15 cellular contexts compared by ENCODE assay signal in genomic region chr18:68520406-68521075, GRCh38.
A peak's percentile ranks its signal among the peaks of the same experiment; 100 is the strongest.
DNase-seq lines count a peak whose midpoint lies in the region; ATAC-seq and TF ChIP-seq lines count a peak whose summit lies in the region.
"Had no signal": no experiment of that assay in that cellular context is flagged by ENCODE, and none has a peak within 500 bp of the region (broad histone marks: within the 10 kb centered on the region; RNA-seq: fewer than 3 reads in every experiment).

No MANE protein-coding gene starts in this region.

- H3K4me3 Mint-ChIP-seq in type B pancreatic cell, result no peak overlapping the region
- H3K4me3 Mint-ChIP-seq: naive thymus-derived CD4-positive, alpha-beta T cell; stimulated activated naive CD8-positive, alpha-beta T cell treated with anti-CD3 and anti-CD28 coated beads, Interleukin-15, amount 100 ng/mL, for 72 hours had no signal

- peaks cover 15% of the 10 kb centered on the region for H3K4me1 ChIP-seq in osteoblast (ENCODE audit: insufficient read depth, low read length)

- no peaks in the 10 kb centered on the region for H3K9me3 Mint-ChIP-seq in type B pancreatic cell
- H3K9me3 Mint-ChIP-seq: stimulated activated naive CD8-positive, alpha-beta T cell treated with anti-CD3 and anti-CD28 coated beads, Interleukin-15, amount 100 ng/mL, for 72 hours had no signal

- in situ Hi-C loops in astrocyte of the cerebellum (cut with HindIII; ENCODE audit: low sequenced_read_pairs), result no loop called here

- peak; percentile 74 for ATAC-seq in GM18511 (IDR thresholded peaks at IDR 0.05; ENCODE audit: unreplicated experiment)
- ATAC-seq in HG02973 (IDR thresholded peaks at IDR 0.05; ENCODE audit: unreplicated experiment), result peak; percentile 60
- ATAC-seq in GM21723 (IDR thresholded peaks at IDR 0.05; ENCODE audit: unreplicated experiment), result no peak
- ATAC-seq: naive thymus-derived CD4-positive, alpha-beta T cell; stimulated activated naive CD8-positive, alpha-beta T cell treated with anti-CD3 and anti-CD28 coated beads, Interleukin-15, amount 100 ng/mL, for 72 hours had no signal

- POLR2A ChIA-PET in RWPE1 (lab: Yijun Ruan, JAX; ENCODE audit: low non-redundant PET), result no interaction called here

- H3K27ac ChIP-seq in osteoblast (ENCODE audit: low read depth, low read length) (no peak overlapping the region), RWPE1 (no peak overlapping the region)

- H3K36me3 ChIP-seq in osteoblast (ENCODE audit: insufficient read depth, low read length), result no peaks in the 10 kb centered on the region

- no peaks in the 10 kb centered on the region for H4K20me1 ChIP-seq in osteoblast (ENCODE audit: insufficient read depth, low read length)

- CTCF ChIA-PET in RWPE1 (lab: Yijun Ruan, JAX), result no interaction called here

- H3K27ac Mint-ChIP-seq in type B pancreatic cell, result no peak overlapping the region
- H3K27ac Mint-ChIP-seq: naive thymus-derived CD4-positive, alpha-beta T cell; stimulated activated naive CD8-positive, alpha-beta T cell treated with anti-CD3 and anti-CD28 coated beads, Interleukin-15, amount 100 ng/mL, for 72 hours had no signal

- H3K9me3 ChIP-seq in osteoblast (ENCODE audit: low read depth, low read length), result no peaks in the 10 kb centered on the region

- H3K27me3 Mint-ChIP-seq in type B pancreatic cell, result no peaks in the 10 kb centered on the region

- no peaks in the 10 kb centered on the region for H3K27me3 ChIP-seq in osteoblast (ENCODE audit: insufficient read depth, low read length)

- H3K4me3 ChIP-seq in astrocyte of the cerebellum (ENCODE audit: low read depth, low read length) (no peak overlapping the region), osteoblast (ENCODE audit: insufficient read depth, low read length) (no peak overlapping the region)

- H3K4me2 ChIP-seq in osteoblast (ENCODE audit: insufficient read depth, low read length), result no peak overlapping the region

- no peak for TF ChIP-seq CTCF in astrocyte of the cerebellum (IDR thresholded peaks at IDR 0.05; ENCODE audit: low read depth, low read length, missing control alignments)
- no peak for TF ChIP-seq CTCF in osteoblast (IDR thresholded peaks at IDR 0.05; ENCODE audit: extremely low read depth, low read depth, low read length)
- no peak for TF ChIP-seq CTCF in type B pancreatic cell (conservative IDR thresholded peaks at IDR 0.05)
- TF ChIP-seq CTCF in RWPE1 (conservative IDR thresholded peaks at IDR 0.05; ENCODE audit: low read depth), result no peak

- no peak overlapping the region for H2AFZ ChIP-seq in osteoblast (ENCODE audit: low read length)

- DNase-seq in astrocyte of the cerebellum (ENCODE audit: low read depth), result peak; percentile 27
- peak; percentile 65 for DNase-seq in osteoblast (ENCODE audit: insufficient read length, low spot score, missing footprints)
- no peak for DNase-seq in type B pancreatic cell (ENCODE audit: extremely low spot score, unreplicated experiment)
- no peak for DNase-seq in RWPE1 (ENCODE audit: low spot score)
- no peak for DNase-seq in activated CD4-positive, alpha-beta T cell treated with anti-CD3 and anti-CD28 coated beads, Interleukin-2, amount 50 U/mL, for 1 hour
- DNase-seq: aorta; H7; naive thymus-derived CD4-positive, alpha-beta T cell; NCI-H187 treated with DMSO at 0.1 percent for 48 hours; stimulated activated CD4-positive, alpha-beta T cell treated with anti-CD3 and anti-CD28 coated beads, Interleukin-1b, Interleukin-23, amount 100 ng/mL, for 48 hours; stimulated activated naive CD8-positive, alpha-beta T cell treated with anti-CD3 and anti-CD28 coated beads, Interleukin-15, amount 100 ng/mL, for 72 hours; T-helper 9 cell had no signal

- no peaks in the 10 kb centered on the region for H3K36me3 Mint-ChIP-seq in type B pancreatic cell
- H3K36me3 Mint-ChIP-seq: naive thymus-derived CD4-positive, alpha-beta T cell had no signal

- H3K79me2 ChIP-seq in osteoblast (ENCODE audit: insufficient read depth, low read length), result no peaks in the 10 kb centered on the region

- no peaks in the 10 kb centered on the region for H3K4me1 Mint-ChIP-seq in type B pancreatic cell (ENCODE audit: unreplicated experiment)
- H3K4me1 Mint-ChIP-seq: naive thymus-derived CD4-positive, alpha-beta T cell; stimulated activated naive CD8-positive, alpha-beta T cell treated with anti-CD3 and anti-CD28 coated beads, Interleukin-15, amount 100 ng/mL, for 72 hours had no signal

Comparison
In these comparisons a context has a peak if more than half of its experiments do, and no peak if none do; other contexts are left out.
1. DNase-seq: peak in astrocyte of the cerebellum (single experiment) and osteoblast (single experiment); none in type B pancreatic cell (single experiment), RWPE1 (single experiment) and activated CD4-positive, alpha-beta T cell treated with anti-CD3 and anti-CD28 coated beads, Interleukin-2, amount 50 U/mL, for 1 hour (single experiment).